ENCODE assay signal across 34 cellular contexts in genomic region chr7:66400400-66400799, GRCh38.
"Had no signal": no experiment of that assay in that cellular context is flagged by ENCODE, and none has a peak within 500 bp of the region (broad histone marks: within the 10 kb centered on the region; RNA-seq: fewer than 3 reads in every experiment).

No MANE protein-coding gene starts in this region.

- DNase-seq: Karpas-422, Kasumi-1, MG63, MM.1S, MV-4-11, NCI-H1048, NCI-H1092, NCI-H1092 treated with DMSO at 0.1 percent for 48 hours, NCI-H1105, NCI-H1105 treated with DMSO at 0.1 percent for 48 hours, NCI-H1417, NCI-H1417 treated with DMSO at 0.1 percent for 48 hours, NCI-H1436, NCI-H1436 treated with DMSO at 0.1 percent for 48 hours, NCI-H146, NCI-H1694, NCI-H1694 treated with DMSO at 0.1 percent for 48 hours, NCI-H187, NCI-H187 treated with DMSO at 0.1 percent for 48 hours, NCI-H1930, NCI-H2029, NCI-H2029 treated with DMSO at 0.1 percent for 48 hours, NCI-H2081, NCI-H2081 treated with DMSO at 0.1 percent for 48 hours, NCI-H2107, NCI-H2171, NCI-H2171 treated with DMSO at 0.1 percent for 48 hours, NCI-H2227 treated with DMSO at 0.1 percent for 48 hours, NCI-H226, NCI-H345, NCI-H446, NCI-H446 treated with DMSO at 0.1 percent for 48 hours, NCI-H510A, NCI-H510A treated with DMSO at 0.1 percent for 48 hours had no signal

- H3K9me3 ChIP-seq: MG63 had no signal

- H3K36me3 ChIP-seq: MG63 had no signal

- H3K4me3 ChIP-seq: MG63 had no signal

- H3K27me3 ChIP-seq: MG63 had no signal
